Comparison of ENCODE assay signal across 1 cellular context in genomic region chr2:37324786-37325624, GRCh38.
TF ChIP-seq lines count a peak whose summit lies in the region.

Gene PRKD3 (minus strand): TSS chr2:37324833. CDS start chr2:37316524, 8,309 bp downstream.

TF ChIP-seq in HEK293, 187 proteins besides CTCF, POLR2A, EP300 and RAD21 (continued from another document and continues in another):
- TF ChIP-seq ZNF585B (tag by site-specific recombination; IDR thresholded peaks at IDR 0.05) (no peak), ZNF596 (tag by site-specific recombination; IDR thresholded peaks at IDR 0.05) (no peak), ZNF549 (tag by site-specific recombination; IDR thresholded peaks at IDR 0.05) (no peak), ZNF121 (tag by site-specific recombination; IDR thresholded peaks at IDR 0.05) (no peak), ZBTB8A (tag by site-specific recombination; IDR thresholded peaks at IDR 0.05) (peak; percentile 92), ZNF114 (tag by site-specific recombination; IDR thresholded peaks at IDR 0.05) (no peak), ZNF571 (tag by site-specific recombination; IDR thresholded peaks at IDR 0.05) (no peak), ZFHX2 (tag by site-specific recombination; conservative IDR thresholded peaks at IDR 0.05) (peak; percentile 11; the same call in 1 of the 2 replicates), YY2 (tag by site-specific recombination; IDR thresholded peaks at IDR 0.05) (no peak), WT1 (tag by site-specific recombination; IDR thresholded peaks at IDR 0.05) (no peak; the same call in none of the 2 replicates), ZNF350 (tag by site-specific recombination; IDR thresholded peaks at IDR 0.05) (no peak), ZNF621 (tag by site-specific recombination; IDR thresholded peaks at IDR 0.05) (no peak), ZNF174 (tag by site-specific recombination; IDR thresholded peaks at IDR 0.05) (no peak), KLF16 (tag by site-specific recombination; IDR thresholded peaks at IDR 0.05) (0 out of 2 replicates have a peak, but pooled peaks have one; percentile 25), ZNF670 (tag by site-specific recombination; IDR thresholded peaks at IDR 0.05; ENCODE audit: low read depth) (no peak), KLF1 (tag by site-specific recombination; IDR thresholded peaks at IDR 0.05) (no peak), SP3 (tag by site-specific recombination; IDR thresholded peaks at IDR 0.05) (peak; percentile 70), FEZF1 (tag by site-specific recombination; IDR thresholded peaks at IDR 0.05) (no peak), REST (tag by site-specific recombination; IDR thresholded peaks at IDR 0.05) (no peak), ZNF580 (tag by site-specific recombination; IDR thresholded peaks at IDR 0.05) (no peak), ZNF629 (tag by site-specific recombination; IDR thresholded peaks at IDR 0.05) (no peak), ZNF707 (tag by site-specific recombination; IDR thresholded peaks at IDR 0.05) (no peak), ZNF558 (tag by site-specific recombination; IDR thresholded peaks at IDR 0.05) (no peak), ZFP69B (tag by site-specific recombination; IDR thresholded peaks at IDR 0.05) (no peak), PATZ1 (tag by site-specific recombination; IDR thresholded peaks at IDR 0.05) (peak; percentile 38; the same call in 1 of the 2 replicates), ZNF449 (tag by site-specific recombination; IDR thresholded peaks at IDR 0.05) (peak; percentile 84), ZNF837 (tag by site-specific recombination; IDR thresholded peaks at IDR 0.05) (no peak), ZNF610 (tag by site-specific recombination; IDR thresholded peaks at IDR 0.05; ENCODE audit: borderline replicate concordance) (peak; percentile 51; the same call in 1 of the 2 replicates), ZNF600 (tag by site-specific recombination; IDR thresholded peaks at IDR 0.05) (peak; percentile 87), ZNF660 (tag by site-specific recombination; IDR thresholded peaks at IDR 0.05) (no peak), MEIS1 (CRISPR knock-in tag; IDR thresholded peaks at IDR 0.05; ENCODE audit: borderline replicate concordance) (no peak), ZNF510 (tag by site-specific recombination; IDR thresholded peaks at IDR 0.05; ENCODE audit: insufficient replicate concordance) (no peak), ZNF112 (tag by site-specific recombination; IDR thresholded peaks at IDR 0.05) (no peak), ZNF548 (tag by site-specific recombination; IDR thresholded peaks at IDR 0.05) (no peak), ZNF23 (tag by site-specific recombination; IDR thresholded peaks at IDR 0.05; ENCODE audit: borderline replicate concordance) (no peak), ZNF488 (tag by site-specific recombination; IDR thresholded peaks at IDR 0.05) (no peak), ZNF76 (tag by site-specific recombination; IDR thresholded peaks at IDR 0.05; ENCODE audit: borderline replicate concordance, low read depth) (peak; percentile 78), TRIM28 (IDR thresholded peaks at IDR 0.05; ENCODE audit: borderline replicate concordance, low read length) (0 out of 2 replicates have a peak, but pooled peaks have one; percentile 9), ZIC2 (tag by site-specific recombination; IDR thresholded peaks at IDR 0.05) (peak; percentile 68), ZNF140 (tag by site-specific recombination; IDR thresholded peaks at IDR 0.05) (no peak), SALL2 (tag by site-specific recombination; IDR thresholded peaks at IDR 0.05; ENCODE audit: borderline replicate concordance) (no peak), RBAK (tag by site-specific recombination; IDR thresholded peaks at IDR 0.05) (no peak), ZNF560 (tag by site-specific recombination; IDR thresholded peaks at IDR 0.05; ENCODE audit: borderline replicate concordance) (no peak), ZNF433 (tag by site-specific recombination; IDR thresholded peaks at IDR 0.05; ENCODE audit: low read depth) (no peak), ZNF266 (tag by site-specific recombination; IDR thresholded peaks at IDR 0.05; ENCODE audit: low read depth) (no peak), ZNF221 (tag by site-specific recombination; IDR thresholded peaks at IDR 0.05; ENCODE audit: borderline replicate concordance) (no peak), ZBTB6 (tag by site-specific recombination; IDR thresholded peaks at IDR 0.05) (no peak), ZNF223 (tag by site-specific recombination; IDR thresholded peaks at IDR 0.05) (no peak), ZXDB (tag by site-specific recombination; IDR thresholded peaks at IDR 0.05) (peak; percentile 73), ZNF202 (tag by site-specific recombination; IDR thresholded peaks at IDR 0.05; ENCODE audit: borderline replicate concordance) (no peak), KLF9 (tag by site-specific recombination; IDR thresholded peaks at IDR 0.05; ENCODE audit: low read depth) (no peak), ZNF747 (tag by site-specific recombination; IDR thresholded peaks at IDR 0.05) (no peak), BCL11A (tag by site-specific recombination; IDR thresholded peaks at IDR 0.05; ENCODE audit: low read depth) (no peak), ELK4 (IDR thresholded peaks at IDR 0.05; ENCODE audit: borderline replicate concordance, low read depth, low read length) (no peak), IKZF3 (tag by site-specific recombination; IDR thresholded peaks at IDR 0.05) (no peak), ZNF423 (tag by site-specific recombination; IDR thresholded peaks at IDR 0.05) (peak; percentile 41; the same call in 1 of the 2 replicates), KLF17 (tag by site-specific recombination; IDR thresholded peaks at IDR 0.05) (0 out of 2 replicates have a peak, but pooled peaks have one; percentile 28), ZNF677 (tag by site-specific recombination; IDR thresholded peaks at IDR 0.05) (no peak), ZNF398 (tag by site-specific recombination; IDR thresholded peaks at IDR 0.05) (no peak), ZNF639 (tag by site-specific recombination; IDR thresholded peaks at IDR 0.05) (no peak), ZNF530 (tag by site-specific recombination; IDR thresholded peaks at IDR 0.05; ENCODE audit: low read depth) (no peak)
